8 cellular contexts compared by ENCODE assay signal in the genomic region with DNA sequence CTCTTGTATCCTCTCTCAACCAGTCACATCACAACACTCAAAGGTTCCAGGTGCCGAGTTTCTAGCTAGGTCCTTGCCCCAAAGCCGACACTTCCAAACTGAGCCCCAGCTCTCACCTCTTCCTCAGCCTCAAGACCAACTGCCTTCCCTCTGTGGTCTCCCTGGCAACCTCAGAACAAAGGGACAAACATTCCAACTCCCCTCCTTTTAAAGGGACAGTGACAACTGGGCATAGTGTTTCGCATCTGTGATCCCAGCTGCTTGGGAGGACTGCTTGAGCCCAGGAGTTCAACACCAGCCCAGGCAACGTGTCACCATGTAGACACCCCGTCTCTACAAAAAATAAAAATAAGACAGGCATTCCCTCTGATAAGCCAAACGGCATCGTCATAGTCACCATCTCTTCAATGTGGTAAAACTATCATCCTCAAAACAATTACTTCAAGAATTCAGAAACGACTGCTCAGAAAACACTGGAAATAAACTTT. TPM values are rescaled to one million over a fixed set of nuclear protein-coding genes. Genes with fewer than 3 reads are reported as not detected.
DNase-seq lines count a peak whose midpoint lies in the region; TF ChIP-seq lines count a peak whose summit lies in the region.

No MANE protein-coding gene starts in this region.

- DNase-seq in D341Med (ENCODE audit: low spot score) (peak; percentile 68), NCI-H2029 (lab: John Stamatoyannopoulos, UW) (peak; percentile 80), choroid plexus epithelial cell (ENCODE audit: low read depth) (peak; percentile 51), lung microvascular endothelial cell (ENCODE audit: low read depth in 2 of 2) (peak; percentile 71 to 72), GF-D8 (lab: John Stamatoyannopoulos, UW) (no peak), OCI-M1 (lab: John Stamatoyannopoulos, UW) (no peak), occipital lobe (lab: John Stamatoyannopoulos, UW) (no peak), NCI-H2081 treated with DMSO at 0.1 percent for 48 hours (lab: John Stamatoyannopoulos, UW) (no peak)

- TF ChIP-seq CTCF in choroid plexus epithelial cell (conservative IDR thresholded peaks at IDR 0.05; ENCODE audit: low read depth, low read length): no peak

- no peak overlapping the region for H3K4me3 ChIP-seq in choroid plexus epithelial cell (ENCODE audit: low read depth, low read length)

RNA-seq across cellular contexts. Expression of gene DIDO1, which starts 11.3 kb away (rescaled TPM):
- total RNA-seq in lung microvascular endothelial cell (17.2 and 24.8 TPM in 2 replicates), occipital lobe (43.4 TPM)

RNA-seq across cellular contexts. Expression of gene GID8, which starts 22.9 kb away (rescaled TPM):
- total RNA-seq in lung microvascular endothelial cell (30.7 and 33.7 TPM in 2 replicates), occipital lobe (56.9 TPM)

RNA-seq across cellular contexts. Expression of gene SLC17A9, which starts 37.5 kb away (rescaled TPM):
- total RNA-seq in lung microvascular endothelial cell (3.2 and 3.9 TPM in 2 replicates), occipital lobe (0.16 TPM)

RNA-seq across cellular contexts. Expression of gene TCFL5, which starts 53.4 kb away (rescaled TPM):
- total RNA-seq in lung microvascular endothelial cell (7.2 and 11.7 TPM in 2 replicates), occipital lobe (12.3 TPM)

Comparison
In these comparisons a context has a peak if more than half of its experiments do, and no peak if none do; other contexts are left out.
1. DNase-seq: peak in D341Med (single experiment), NCI-H2029 (single experiment), choroid plexus epithelial cell (single experiment) and lung microvascular endothelial cell (2 of 2); none in GF-D8 (single experiment), OCI-M1 (single experiment), occipital lobe (single experiment) and NCI-H2081 treated with DMSO at 0.1 percent for 48 hours (single experiment).